ENCODE assay signal across 8 cellular contexts in the genomic region with DNA sequence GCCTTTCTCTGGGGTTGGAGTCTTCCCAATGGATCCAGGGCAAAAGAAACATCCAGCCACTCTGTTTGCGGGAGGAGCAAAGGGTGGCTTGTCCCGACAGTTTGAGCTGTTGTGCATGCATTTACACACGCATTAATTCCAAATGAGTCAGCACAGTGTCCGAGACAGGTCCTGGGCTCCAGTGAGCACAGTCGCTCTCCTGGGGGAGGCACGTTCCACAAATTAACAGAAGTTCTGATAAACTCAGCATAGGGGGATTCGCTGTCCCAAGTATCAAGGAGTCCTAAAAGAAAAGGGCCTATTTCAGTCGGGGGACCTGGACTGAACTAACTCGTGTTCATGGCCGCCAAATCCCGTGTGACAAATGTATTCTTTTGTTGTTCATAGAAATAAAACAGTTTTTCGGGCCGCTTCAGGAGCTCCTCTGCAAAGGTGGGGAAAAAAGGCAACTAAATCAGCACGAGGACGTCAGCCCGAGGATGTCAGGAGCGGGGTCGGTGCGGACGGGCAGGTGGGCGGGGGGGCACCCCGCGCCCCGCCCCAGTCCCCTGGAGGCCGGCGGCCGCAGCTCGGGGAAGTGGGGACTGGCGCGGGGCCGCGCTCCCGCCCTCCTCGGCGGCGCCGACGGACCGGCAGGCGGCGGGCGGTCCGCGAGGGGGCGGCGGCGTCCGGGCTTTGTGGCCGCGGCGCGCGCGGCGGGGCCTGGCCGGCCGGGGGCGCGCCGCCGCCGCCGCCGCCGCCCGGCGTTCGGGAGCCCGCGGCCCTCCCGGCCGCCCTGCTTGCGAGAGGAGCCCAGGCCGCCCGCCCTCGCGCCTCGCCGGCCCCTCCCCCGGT. TPM values are rescaled to one million over a fixed set of nuclear protein-coding genes. Genes with fewer than 3 reads are reported as not detected.
DNase-seq lines count a peak whose midpoint lies in the region; ATAC-seq and TF ChIP-seq lines count a peak whose summit lies in the region.

A gene with protein sequence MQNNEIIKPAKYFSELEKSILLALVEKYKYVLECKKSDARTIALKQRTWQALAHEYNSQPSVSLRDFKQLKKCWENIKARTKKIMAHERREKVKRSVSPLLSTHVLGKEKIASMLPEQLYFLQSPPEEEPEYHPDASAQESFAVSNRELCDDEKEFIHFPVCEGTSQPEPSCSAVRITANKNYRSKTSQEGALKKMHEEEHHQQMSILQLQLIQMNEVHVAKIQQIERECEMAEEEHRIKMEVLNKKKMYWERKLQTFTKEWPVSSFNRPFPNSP (plus strand): TSS at position 612 of the 834 bp plus-strand sequence. CDS start 14,796 bp downstream, outside the sequence.

- peaks cover 11 to 25% (median 14%) of the 10 kb centered on the region in 3 donors for H3K27me3 Mint-ChIP-seq in CD14-positive monocyte (ENCODE audit: low read depth in 3 of 3)
- H3K27me3 Mint-ChIP-seq in stimulated activated naive B cell treated with anti-CD40 and anti-IgM and Interleukin-4, amounts not matched to agents 10 μg/mL and 1 μg/mL and 100 μg/mL, for 72 hours, result peaks cover 2 to 5% of the 10 kb centered on the region in 2 donors

- H3K36me3 ChIP-seq in esophagus muscularis mucosa, result no peaks in the 10 kb centered on the region
- H3K36me3 ChIP-seq in muscle layer of duodenum (ENCODE audit: control insufficient read depth in 1 of 2, insufficient read depth in 2 of 2, low read length in 2 of 2), result peaks cover 0 to 6% of the 10 kb centered on the region in 2 donors

- ATAC-seq in GM19324 (IDR thresholded peaks at IDR 0.05; ENCODE audit: low FRiP score, unreplicated experiment), result peak; percentile 82
- peak; percentile 59 for ATAC-seq in HG03442 (IDR thresholded peaks at IDR 0.05; ENCODE audit: unreplicated experiment)
- ATAC-seq in stimulated activated naive B cell treated with anti-CD40 and anti-IgM and Interleukin-4, amounts not matched to agents 10 μg/mL and 1 μg/mL and 100 μg/mL, for 72 hours (replicated peaks), result peak; percentile 85

- H3K9me3 ChIP-seq in esophagus muscularis mucosa (no peaks in the 10 kb centered on the region), muscle layer of duodenum (ENCODE audit: control insufficient read depth in 1 of 2, low read length in 2 of 2) (no peaks in the 10 kb centered on the region)

- H3K4me3 Mint-ChIP-seq in CD14-positive monocyte, result peak within 1 kb of the TSS; percentile 95 to 96
- H3K4me3 Mint-ChIP-seq in stimulated activated naive B cell treated with anti-CD40 and anti-IgM and Interleukin-4, amounts not matched to agents 10 μg/mL and 1 μg/mL and 100 μg/mL, for 72 hours, result peak within 1 kb of the TSS; percentile 93

- WGBS in esophagus muscularis mucosa, result 0% methylated on average over 42 of the region's 80 CpGs

- TF ChIP-seq CTCF in CD14-positive monocyte (IDR thresholded peaks at IDR 0.05) (no peak), esophagus muscularis mucosa (IDR thresholded peaks at IDR 0.05) (peak in 1 of 3 experiments; percentile 27)

- no peaks in the 10 kb centered on the region for H3K27me3 ChIP-seq in esophagus muscularis mucosa
- H3K27me3 ChIP-seq in muscle layer of duodenum (ENCODE audit: low read depth, low read length), result no peaks in the 10 kb centered on the region

- DNase-seq in CD14-positive monocyte (ENCODE audit: low spot score) (no peak), NOMO-1 treated with dmso at 0.1 percent for 144 hours (lab: John Stamatoyannopoulos, UW; ENCODE audit: unreplicated experiment) (peak; percentile 56), esophagus muscularis mucosa (ENCODE audit: extremely low spot score) (no peak)
- DNase-seq in activated T-cell treated with anti-CD3 and anti-CD28 coated beads, Interleukin-2, amount 50 U/mL, for 48 hours, result peak; percentile 62 to 70
- DNase-seq in stimulated activated naive B cell treated with anti-CD40 and anti-IgM and Interleukin-4, amounts not matched to agents 10 μg/mL and 1 μg/mL and 100 μg/mL, for 72 hours, result peak; percentile 20

- TF ChIP-seq POLR2A in esophagus muscularis mucosa (IDR thresholded peaks at IDR 0.05; ENCODE audit: low read depth), result no peak

- H3K36me3 Mint-ChIP-seq in CD14-positive monocyte, result peaks cover 0 to 6% of the 10 kb centered on the region in 2 donors
- peaks cover 0 to 5% of the 10 kb centered on the region in 2 donors for H3K36me3 Mint-ChIP-seq in stimulated activated naive B cell treated with anti-CD40 and anti-IgM and Interleukin-4, amounts not matched to agents 10 μg/mL and 1 μg/mL and 100 μg/mL, for 72 hours

- peaks cover 15% of the 10 kb centered on the region for H3K4me1 Mint-ChIP-seq in CD14-positive monocyte
- peaks cover 21 to 27% of the 10 kb centered on the region in 2 donors for H3K4me1 Mint-ChIP-seq in stimulated activated naive B cell treated with anti-CD40 and anti-IgM and Interleukin-4, amounts not matched to agents 10 μg/mL and 1 μg/mL and 100 μg/mL, for 72 hours

- H3K27ac ChIP-seq in esophagus muscularis mucosa (replicated peaks in 1 of 4), result peak within 1 kb of the TSS; percentile 94 to 97 (median 96)
- H3K27ac ChIP-seq in muscle layer of duodenum (ENCODE audit: low read length), result peak within 1 kb of the TSS; percentile 94

- TF ChIP-seq EP300 in esophagus muscularis mucosa (IDR thresholded peaks at IDR 0.05), result no peak

- H3K9me3 Mint-ChIP-seq in CD14-positive monocyte, result peaks cover 0 to 4% (median 0%) of the 10 kb centered on the region in 7 donors
- H3K9me3 Mint-ChIP-seq in stimulated activated naive B cell treated with anti-CD40 and anti-IgM and Interleukin-4, amounts not matched to agents 10 μg/mL and 1 μg/mL and 100 μg/mL, for 72 hours, result no peaks in the 10 kb centered on the region

- intact Hi-C loops in CD14-positive monocyte (cut with micrococcal nuclease) (no loop called here), esophagus muscularis mucosa (cut with DNase I) (loop anchor here (5.0 kb wide), 2 partner anchors 74 to 171 kb away; a partner anchor contains a TSS)

- H3K4me1 ChIP-seq in esophagus muscularis mucosa (peaks cover 32 to 37% (median 36%) of the 10 kb centered on the region in 4 donors), muscle layer of duodenum (ENCODE audit: control insufficient read depth in 1 of 2, insufficient read depth in 2 of 2, low read length in 2 of 2) (peaks cover 7 to 16% of the 10 kb centered on the region in 2 donors)

- peak within 1 kb of the TSS; percentile 15 to 84 (median 55) for H3K27ac Mint-ChIP-seq in CD14-positive monocyte
- peak within 1 kb of the TSS; percentile 92 for H3K27ac Mint-ChIP-seq in stimulated activated naive B cell treated with anti-CD40 and anti-IgM and Interleukin-4, amounts not matched to agents 10 μg/mL and 1 μg/mL and 100 μg/mL, for 72 hours

- H3K4me3 ChIP-seq in esophagus muscularis mucosa (peak within 1 kb of the TSS; percentile 82 to 98 (median 86)), muscle layer of duodenum (ENCODE audit: low read depth in 1 of 2, low read length in 2 of 2) (peak within 1 kb of the TSS; percentile 73 to 91)

RNA-seq across cellular contexts. Expression of the gene that starts here (rescaled TPM):
- 1 to 10 TPM in 1 of 2 donors, under 1 TPM in 1; 0.82 to 1.7 TPM for polyA plus RNA-seq in CD14-positive monocyte
- total RNA-seq in esophagus muscularis mucosa, result 10 to 100 TPM; 28.5 to 50.4 (median 41.3) TPM

Comparison
In these comparisons a context has a peak if more than half of its experiments do, and no peak if none do; other contexts are left out.
1. DNase-seq: peak in NOMO-1 treated with dmso at 0.1 percent for 144 hours (single experiment), activated T-cell treated with anti-CD3 and anti-CD28 coated beads, Interleukin-2, amount 50 U/mL, for 48 hours (2 of 2) and stimulated activated naive B cell treated with anti-CD40 and anti-IgM and Interleukin-4, amounts not matched to agents 10 μg/mL and 1 μg/mL and 100 μg/mL, for 72 hours (single experiment); none in CD14-positive monocyte (single experiment) and esophagus muscularis mucosa (single experiment).
2. Peak in every context shown above with its lines, with median percentiles within 50 percentile points of each other: ATAC-seq.